In genomic region chr13:38417241-38417640, GRCh38 we compare ENCODE assay signal across 15 cellular contexts.
DNase-seq lines count a peak whose midpoint lies in the region; ATAC-seq, FAIRE-seq and TF ChIP-seq lines count a peak whose summit lies in the region.
"Had no signal": no experiment of that assay in that cellular context is flagged by ENCODE, and none has a peak within 500 bp of the region (broad histone marks: within the 10 kb centered on the region; RNA-seq: fewer than 3 reads in every experiment).

No MANE protein-coding gene starts in this region.

- FAIRE-seq in pancreas (lab: Jason Lieb, UNC) (no peak), urothelium cell line (lab: Jason Lieb, UNC) (no peak)

- 85 to 92% methylated on average over 1 of the region's 1 CpG for WGBS in pancreas, 2 donors

- peak overlapping the region; percentile 58 for H3K4me2 ChIP-seq in PC-3 (ENCODE audit: low read length)
- H3K4me2 ChIP-seq: BLaER1 treated with 17β-estradiol and CSF1 and Interleukin-3, amounts not matched to agents 10 nM and 100 nM had no signal

- H3K36me3 ChIP-seq in ACC112 (ENCODE audit: insufficient read depth, low read length) (no peaks in the 10 kb centered on the region), PC-3 (ENCODE audit: low read depth, low read length) (no peaks in the 10 kb centered on the region), pancreas (no peaks in the 10 kb centered on the region)
- H3K36me3 ChIP-seq: BLaER1 treated with 17β-estradiol and CSF1 and Interleukin-3, amounts not matched to agents 10 nM and 100 nM had no signal

- H3K9me3 ChIP-seq in PC-3 (ENCODE audit: low read length) = no peaks in the 10 kb centered on the region
- H3K9me3 ChIP-seq in pancreas = no peaks in the 10 kb centered on the region

- peaks cover 0 to 5% of the 10 kb centered on the region in 2 donors for H3K4me1 Mint-ChIP-seq in effector memory CD8-positive, alpha-beta T cell (ENCODE audit: low read depth in 2 of 2)

- no peaks in the 10 kb centered on the region for H3F3A ChIP-seq in PC-3 (ENCODE audit: low read length, unreplicated experiment)

- H3K27me3 ChIP-seq in ACC112 (ENCODE audit: insufficient read depth, low read length) (no peaks in the 10 kb centered on the region), PC-3 (ENCODE audit: low read length) (no peaks in the 10 kb centered on the region), foreskin keratinocyte (no peaks in the 10 kb centered on the region), pancreas (no peaks in the 10 kb centered on the region)
- H3K27me3 ChIP-seq: BLaER1 treated with 17β-estradiol and CSF1 and Interleukin-3, amounts not matched to agents 10 nM and 100 nM had no signal

- no peak overlapping the region for H3K27ac Mint-ChIP-seq in effector memory CD8-positive, alpha-beta T cell
- H3K27ac Mint-ChIP-seq: B cell; CD8-positive, alpha-beta T cell had no signal

- POLR2A ChIA-PET in PC-3 (lab: Charles Lee; ENCODE audit: unreplicated experiment) = no interaction called here

- H3K9me3 Mint-ChIP-seq in effector memory CD8-positive, alpha-beta T cell = no peaks in the 10 kb centered on the region
- H3K9me3 Mint-ChIP-seq: CD8-positive, alpha-beta T cell had no signal

- no peaks in the 10 kb centered on the region for H3K9me2 ChIP-seq in PC-3 (replicated peaks; ENCODE audit: low read length)

- ATAC-seq in PC-3 (peak; percentile 64), foreskin keratinocyte (peak; percentile 62), HG02981 (IDR thresholded peaks at IDR 0.05; ENCODE audit: unreplicated experiment) (no peak), pancreas (no peak)
- no peak for ATAC-seq in effector memory CD8-positive, alpha-beta T cell (replicated peaks)
- ATAC-seq: CD8-positive, alpha-beta T cell had no signal

- no peak overlapping the region for H3K4me3 ChIP-seq in ACC112 (ENCODE audit: low read depth, low read length)
- 0 out of 2 replicates have a peak overlapping the region, but pooled peaks have one; percentile 20 for H3K4me3 ChIP-seq in PC-3 (ENCODE audit: low read length)
- no peak overlapping the region for H3K4me3 ChIP-seq in epithelial cell of esophagus (ENCODE audit: low read length)
- H3K4me3 ChIP-seq in pancreas = no peak overlapping the region
- H3K4me3 ChIP-seq: BLaER1 treated with 17β-estradiol and CSF1 and Interleukin-3, amounts not matched to agents 10 nM and 100 nM; GM12878 had no signal

- TF ChIP-seq CTCF in PC-3 (conservative IDR thresholded peaks at IDR 0.05; ENCODE audit: low read depth, low read length) = no peak
- TF ChIP-seq CTCF in epithelial cell of esophagus (IDR thresholded peaks at IDR 0.05; ENCODE audit: insufficient read depth, low read depth, low read length, missing control alignments) = no peak
- TF ChIP-seq CTCF in foreskin keratinocyte (conservative IDR thresholded peaks at IDR 0.05) = no peak
- no peak for TF ChIP-seq CTCF in pancreas (IDR thresholded peaks at IDR 0.05)

- H4K20me1 ChIP-seq in PC-3 (ENCODE audit: low read length) = no peaks in the 10 kb centered on the region
- H4K20me1 ChIP-seq: BLaER1 treated with 17β-estradiol and CSF1 and Interleukin-3, amounts not matched to agents 10 nM and 100 nM had no signal

- peaks cover 14% of the 10 kb centered on the region for H3K4me1 ChIP-seq in ACC112 (ENCODE audit: control insufficient read depth, insufficient read depth, low read length, unreplicated experiment)
- peaks cover 16% of the 10 kb centered on the region for H3K4me1 ChIP-seq in PC-3 (ENCODE audit: insufficient read depth, low read length)
- H3K4me1 ChIP-seq in foreskin keratinocyte = peaks cover 5% of the 10 kb centered on the region
- H3K4me1 ChIP-seq in pancreas = no peaks in the 10 kb centered on the region

- peak overlapping the region; percentile 17; the same call in 1 of the 2 replicates for H3K27ac ChIP-seq in ACC112 (ENCODE audit: low read depth, low read length)
- H3K27ac ChIP-seq in PC-3 (ENCODE audit: low read length) = peak overlapping the region; percentile 72
- no peak overlapping the region for H3K27ac ChIP-seq in foreskin keratinocyte
- no peak overlapping the region for H3K27ac ChIP-seq in pancreas
- H3K27ac ChIP-seq: 22Rv1; BLaER1 treated with 17β-estradiol and CSF1 and Interleukin-3, amounts not matched to agents 10 nM and 100 nM had no signal

- H3K9ac ChIP-seq in PC-3 (ENCODE audit: low read length) = peak overlapping the region; percentile 8; the same call in 1 of the 2 replicates
- H3K9ac ChIP-seq: BLaER1 treated with 17β-estradiol and CSF1 and Interleukin-3, amounts not matched to agents 10 nM and 100 nM had no signal

- intact Hi-C loops in PC-3 (cut with micrococcal nuclease) (loop anchor here (2.0 to 5.0 kb wide), 2 partner anchors 50 to 70 kb away; partner anchors contain the start of gene UFM1), pancreas (cut with DNase I) (no loop called here)

- H3K79me2 ChIP-seq in ACC112 (ENCODE audit: control insufficient read depth, insufficient read depth, low read length, unreplicated experiment) (no peaks in the 10 kb centered on the region), PC-3 (ENCODE audit: low read length) (no peaks in the 10 kb centered on the region)

- H3K27me3 Mint-ChIP-seq in effector memory CD8-positive, alpha-beta T cell = no peaks in the 10 kb centered on the region
- H3K27me3 Mint-ChIP-seq: B cell had no signal

- no TSS peak for BruUV-seq in PC-3 (replicated peaks; lab: Mats Ljungman, UMichigan)

- peak; percentile 52 for DNase-seq in PC-3
- DNase-seq in epithelial cell of esophagus (ENCODE audit: low read depth) = peak; percentile 46
- DNase-seq in foreskin keratinocyte = peak; percentile 29 to 66
- no peak for DNase-seq in pancreas
- DNase-seq in urothelium cell line (ENCODE audit: low spot score) = no peak
- no peak for DNase-seq in effector memory CD8-positive, alpha-beta T cell
- DNase-seq: CD8-positive, alpha-beta T cell; DMS79 treated with DMSO at 0.1 percent for 48 hours; GOT3 had no signal

- H2AFZ ChIP-seq in ACC112 (ENCODE audit: low read length, unreplicated experiment) (no peak overlapping the region), PC-3 (ENCODE audit: low read length) (0 out of 2 replicates have a peak overlapping the region, but pooled peaks have one; percentile 7)

- H3K4me3 Mint-ChIP-seq in effector memory CD8-positive, alpha-beta T cell = no peak overlapping the region
- H3K4me3 Mint-ChIP-seq: B cell; CD8-positive, alpha-beta T cell had no signal

- CTCF ChIA-PET in PC-3 (lab: Charles Lee) = interaction anchor here (0.6 kb wide), 1 partner anchor 64 kb away, joined by 3 read pairs; no protein-coding TSS in a partner anchor

- no peaks in the 10 kb centered on the region for H3K36me3 Mint-ChIP-seq in effector memory CD8-positive, alpha-beta T cell (ENCODE audit: insufficient read depth)
- H3K36me3 Mint-ChIP-seq: CD8-positive, alpha-beta T cell had no signal

Comparison
In these comparisons a context has a peak if more than half of its experiments do, and no peak if none do; other contexts are left out.
1. H3K27ac ChIP-seq: peak in ACC112 (single experiment) and PC-3 (single experiment); none in foreskin keratinocyte (single experiment) and pancreas (0 of 4).
2. ATAC-seq: peak in PC-3 (single experiment) and foreskin keratinocyte (single experiment); none in HG02981 (single experiment), pancreas (0 of 4) and effector memory CD8-positive, alpha-beta T cell (single experiment).
3. DNase-seq: peak in PC-3 (single experiment), epithelial cell of esophagus (single experiment) and foreskin keratinocyte (2 of 2); none in pancreas (0 of 6), urothelium cell line (single experiment) and effector memory CD8-positive, alpha-beta T cell (0 of 3).